Comparison of ENCODE assay signal across 2 cellular contexts in the genomic region with DNA sequence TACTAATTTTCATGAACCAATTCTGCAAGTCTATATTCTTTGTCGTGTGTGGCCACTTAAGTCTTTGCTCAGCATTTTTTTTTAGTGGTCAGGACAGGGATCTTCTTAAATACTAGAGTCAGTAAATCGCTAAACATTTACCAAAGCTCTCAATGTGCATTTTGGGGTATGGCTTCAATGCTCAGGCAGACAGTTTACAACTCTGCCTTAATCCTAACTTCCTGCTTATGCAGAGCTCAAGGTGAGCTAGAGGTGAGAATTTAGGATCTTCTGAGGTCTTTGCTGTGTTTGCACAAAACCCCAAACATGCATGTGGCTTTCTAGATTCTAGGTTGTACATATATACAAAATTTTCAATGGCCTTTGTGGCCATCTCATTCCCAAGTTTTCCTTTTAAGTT.
TF ChIP-seq lines count a peak whose summit lies in the region.

No MANE protein-coding gene starts in this region.

TF ChIP-seq in HepG2, 621 proteins besides CTCF, POLR2A, EP300 and RAD21:
- TF ChIP-seq MAFK (conservative IDR thresholded peaks at IDR 0.05 in 1 of 2, IDR thresholded peaks at IDR 0.05 in 1 of 2; ENCODE audit: low read length in 2 of 2), result peak; percentile 5 to 47; a peak in 2 of 4 replicates
- no peak for TF ChIP-seq SRSF9 (IDR thresholded peaks at IDR 0.05; ENCODE audit: borderline replicate concordance, insufficient read depth, low read depth, low read length, poor library complexity, severe bottlenecking)
TF ChIP-seq in HepG2: peak in this region for 1.

TF ChIP-seq in K562, 482 proteins besides CTCF, POLR2A, EP300 and RAD21:
- TF ChIP-seq NFATC3 (IDR thresholded peaks at IDR 0.05) (no peak), ZNF316 (IDR thresholded peaks at IDR 0.05) (0 out of 2 replicates have a peak, but pooled peaks have one; percentile 15)
TF ChIP-seq in K562: peak in this region for 1.
